In genomic region chr13:114275309-114275708, GRCh38 we compare ENCODE assay signal across 18 cellular contexts.
"Had no signal": no experiment of that assay in that cellular context is flagged by ENCODE, and none has a peak within 500 bp of the region (broad histone marks: within the 10 kb centered on the region; RNA-seq: fewer than 3 reads in every experiment).

No MANE protein-coding gene starts in this region.

- H3K27me3 Mint-ChIP-seq: activated CD4-positive, alpha-beta T cell treated with anti-CD3 and anti-CD28 coated beads for 36 hours; central memory CD8-positive, alpha-beta T cell; naive thymus-derived CD8-positive, alpha-beta T cell had no signal

- H3K9me3 Mint-ChIP-seq: activated T-helper 2 cell treated with anti-CD3 and anti-CD28 coated beads, Interferon-gamma antibody, Interleukin-2, Interleukin-4, amounts not matched to agents 10 μg/mL and 5 μg/mL and 100 μg/mL, durations not matched to agents 14 hours and 24 hours and 36 hours; central memory CD8-positive, alpha-beta T cell; naive thymus-derived CD8-positive, alpha-beta T cell; stimulated activated effector memory CD8-positive, alpha-beta T cell treated with anti-CD3 and anti-CD28 coated beads, Interleukin-12 subunit alpha, Interleukin-12 subunit beta, amount 100 ng/mL, for 72 hours; T-helper 1 cell treated with Interleukin-12 subunit alpha and Interleukin-12 subunit beta and Interleukin-4 antibody, amounts not matched to agents 30 μg/mL and 1 μg/mL, for 36 hours had no signal

- FAIRE-seq: endometrium had no signal

- H3K27ac ChIP-seq: adrenal gland, neutrophil, tibial artery, uterus had no signal

- H3K27ac Mint-ChIP-seq: activated CD4-positive, alpha-beta T cell treated with anti-CD3 and anti-CD28 coated beads for 36 hours; activated T-helper 2 cell treated with anti-CD3 and anti-CD28 coated beads, Interferon-gamma antibody, Interleukin-2, Interleukin-4, amounts not matched to agents 10 μg/mL and 5 μg/mL and 100 μg/mL, durations not matched to agents 14 hours and 24 hours and 36 hours; stimulated activated effector memory CD8-positive, alpha-beta T cell treated with anti-CD3 and anti-CD28 coated beads, Interleukin-12 subunit alpha, Interleukin-12 subunit beta, amount 100 ng/mL, for 72 hours; T-helper 1 cell treated with Interleukin-12 subunit alpha and Interleukin-12 subunit beta and Interleukin-4 antibody, amounts not matched to agents 30 μg/mL and 1 μg/mL, for 36 hours had no signal

- H3K27me3 ChIP-seq: adrenal gland, neutrophil, tibial artery, uterus had no signal

- H3K4me3 Mint-ChIP-seq: activated CD4-positive, alpha-beta T cell treated with anti-CD3 and anti-CD28 coated beads for 36 hours; central memory CD8-positive, alpha-beta T cell; naive thymus-derived CD8-positive, alpha-beta T cell; stimulated activated effector memory CD8-positive, alpha-beta T cell treated with anti-CD3 and anti-CD28 coated beads, Interleukin-12 subunit alpha, Interleukin-12 subunit beta, amount 100 ng/mL, for 72 hours; T-helper 1 cell treated with Interleukin-12 subunit alpha and Interleukin-12 subunit beta and Interleukin-4 antibody, amounts not matched to agents 30 μg/mL and 1 μg/mL, for 36 hours had no signal

- H3K9me3 ChIP-seq: adrenal gland, mucosa of descending colon, neutrophil, tibial artery, uterus had no signal

- DNase-seq: activated CD4-positive, alpha-beta T cell treated with anti-CD3 and anti-CD28 coated beads for 36 hours; activated CD8-positive, alpha-beta memory T cell treated with anti-CD3 and anti-CD28 coated beads for 24 hours; activated naive CD4-positive, alpha-beta T cell treated with anti-CD3 and anti-CD28 coated beads, Interleukin-2, amount 50 U/mL, for 16 hours; activated T-cell treated with anti-CD3 and anti-CD28 coated beads for 4 hours; naive thymus-derived CD8-positive, alpha-beta T cell; uterus had no signal

- H3K36me3 ChIP-seq: uterus had no signal

- H3K4me3 ChIP-seq: adrenal gland, mucosa of descending colon, smooth muscle cell, tibial artery, uterus had no signal

- ATAC-seq: activated CD4-positive, alpha-beta T cell treated with anti-CD3 and anti-CD28 coated beads for 36 hours; esophagus mucosa; mucosa of descending colon; naive thymus-derived CD8-positive, alpha-beta T cell; right cardiac atrium; stimulated activated effector memory CD8-positive, alpha-beta T cell treated with anti-CD3 and anti-CD28 coated beads, Interleukin-12 subunit alpha, Interleukin-12 subunit beta, amount 100 ng/mL, for 72 hours had no signal

- H3K4me1 ChIP-seq: uterus had no signal
